7 cellular contexts compared by ENCODE assay signal in the genomic region with DNA sequence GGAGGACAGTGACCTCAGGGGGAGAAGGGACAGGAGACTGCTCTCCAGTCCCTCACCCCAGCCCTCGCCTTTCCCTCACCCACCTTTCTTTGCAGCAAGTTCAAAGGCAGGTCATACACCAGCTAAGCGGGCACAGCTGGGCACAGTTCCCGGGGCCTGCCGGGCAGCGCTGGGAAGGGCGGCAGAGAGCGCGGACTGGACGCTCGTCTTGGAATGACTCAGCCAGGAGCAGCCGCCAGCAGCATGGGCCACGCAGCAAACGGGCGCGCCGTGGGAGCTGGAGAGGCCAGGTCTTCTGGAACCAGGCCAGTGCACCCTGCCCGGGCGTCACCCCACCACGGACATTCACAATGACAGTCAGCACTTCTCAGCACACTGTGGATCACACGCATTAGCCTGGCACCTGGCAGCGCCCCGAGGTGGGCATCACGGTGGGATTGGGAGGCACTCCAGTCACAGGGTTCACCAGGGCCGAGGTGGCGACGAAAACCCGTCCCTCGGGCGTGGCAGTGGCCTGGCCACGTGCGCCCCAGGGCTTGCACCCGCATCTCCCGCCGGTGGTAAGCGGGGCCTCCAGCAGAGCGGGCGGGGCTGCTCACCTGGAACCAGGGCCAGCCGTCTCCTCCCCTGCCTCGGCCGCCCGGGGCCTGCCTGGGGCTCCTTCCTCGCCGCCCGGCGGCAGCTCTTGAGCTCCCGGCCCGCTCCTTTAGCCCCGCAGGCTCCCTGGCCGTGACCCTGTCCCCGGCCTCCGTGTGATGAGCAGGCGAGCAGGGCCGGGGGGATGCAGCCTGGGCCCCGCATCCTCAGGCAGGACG. TPM values are rescaled to one million over a fixed set of nuclear protein-coding genes. Genes with fewer than 3 reads are reported as not detected.
DNase-seq lines count a peak whose midpoint lies in the region; ATAC-seq, FAIRE-seq and TF ChIP-seq lines count a peak whose summit lies in the region.

No MANE protein-coding gene starts in this region.

- ATAC-seq in lung (ENCODE audit: insufficient read depth, low FRiP score) = peak; percentile 83
- no peak for ATAC-seq in GM18873 (IDR thresholded peaks at IDR 0.05; ENCODE audit: low FRiP score, unreplicated experiment)

- H3K79me2 ChIP-seq in OCI-LY1 (ENCODE audit: insufficient read depth, low read length) = no peaks in the 10 kb centered on the region

- H3K4me3 ChIP-seq in GM12864 (ENCODE audit: low read depth, low read length) = peak overlapping the region; percentile 51
- H3K4me3 ChIP-seq in OCI-LY1 (ENCODE audit: low read depth, low read length, poor library complexity, severe bottlenecking) = peak overlapping the region; percentile 54
- peak overlapping the region; percentile 57 to 87 (median 77) for H3K4me3 ChIP-seq in dorsolateral prefrontal cortex
- peak overlapping the region; percentile 26 for H3K4me3 ChIP-seq in lung
- H3K4me3 ChIP-seq in thymus (ENCODE audit: low read length) = peak overlapping the region; percentile 33

- no peaks in the 10 kb centered on the region for H3K36me3 ChIP-seq in OCI-LY1 (ENCODE audit: insufficient read depth, low read length)
- no peaks in the 10 kb centered on the region for H3K36me3 ChIP-seq in lung (ENCODE audit: control insufficient read depth in 2 of 2, insufficient read depth in 2 of 2, low read length in 2 of 2)
- no peaks in the 10 kb centered on the region for H3K36me3 ChIP-seq in thymus (ENCODE audit: control insufficient read depth, insufficient read depth)

- no peak overlapping the region for H2AFZ ChIP-seq in OCI-LY1 (ENCODE audit: low read length)

- H3K9ac ChIP-seq in OCI-LY1 (ENCODE audit: low read length) = peak overlapping the region; percentile 37; the same call in 1 of the 2 replicates

- no peaks in the 10 kb centered on the region for H3K9me3 ChIP-seq in OCI-LY1 (ENCODE audit: low read length)
- H3K9me3 ChIP-seq in lung (ENCODE audit: control insufficient read depth in 2 of 2, insufficient read depth in 1 of 2, low read length in 1 of 2) = no peaks in the 10 kb centered on the region
- no peaks in the 10 kb centered on the region for H3K9me3 ChIP-seq in thymus (ENCODE audit: control insufficient read depth)

- peaks cover 26% of the 10 kb centered on the region for H3K4me1 ChIP-seq in OCI-LY1 (ENCODE audit: insufficient read depth, low read length, severe bottlenecking)
- H3K4me1 ChIP-seq in lung (ENCODE audit: control insufficient read depth in 2 of 2, insufficient read depth in 2 of 2, low read length in 2 of 2) = peaks cover 0 to 2% of the 10 kb centered on the region in 2 donors
- H3K4me1 ChIP-seq in thymus (ENCODE audit: control insufficient read depth, insufficient read depth, low read length) = no peaks in the 10 kb centered on the region

- no peaks in the 10 kb centered on the region for H3F3A ChIP-seq in OCI-LY1 (ENCODE audit: insufficient read depth, low read length)

- peak; percentile 27; the same call in 1 of the 2 replicates for TF ChIP-seq POLR2A in H54 (IDR thresholded peaks at IDR 0.05; ENCODE audit: low read depth, low read length)

- no peaks in the 10 kb centered on the region for H3K9me2 ChIP-seq in OCI-LY1 (ENCODE audit: low read depth, low read length)

- DNase-seq in GM12864 (ENCODE audit: low read depth) = no peak
- peak; percentile 83 for DNase-seq in H54 (ENCODE audit: insufficient read length, low spot score)
- peak; percentile 46 to 89 (median 74) for DNase-seq in dorsolateral prefrontal cortex
- peak; percentile 66 for DNase-seq in lung (ENCODE audit: low spot score)

- no peaks in the 10 kb centered on the region for H3K27me3 ChIP-seq in OCI-LY1 (ENCODE audit: insufficient read depth, low read length)
- H3K27me3 ChIP-seq in dorsolateral prefrontal cortex = no peaks in the 10 kb centered on the region
- H3K27me3 ChIP-seq in lung (ENCODE audit: control insufficient read depth, insufficient read depth) = no peaks in the 10 kb centered on the region
- no peaks in the 10 kb centered on the region for H3K27me3 ChIP-seq in thymus (ENCODE audit: control insufficient read depth, insufficient read depth)

- WGBS in lung, 2 donors = 11 to 29% methylated on average over 47 to 55 of the region's 55 CpGs
- WGBS in thymus = 35% methylated on average over 55 of the region's 55 CpGs

- intact Hi-C loops in dorsolateral prefrontal cortex (cut with DNase I) = loop anchor here (1.0 to 10.0 kb wide), 9 partner anchors 48 to 862 kb away; partner anchors contain the start of gene ARHGAP22 (in 1 of the 2)

- TF ChIP-seq CTCF in GM12864 (IDR thresholded peaks at IDR 0.05; ENCODE audit: low read depth, low read length, missing control alignments) (no peak), OCI-LY1 (IDR thresholded peaks at IDR 0.05; ENCODE audit: low read length) (no peak), dorsolateral prefrontal cortex (IDR thresholded peaks at IDR 0.05 in 54 of 56, conservative IDR thresholded peaks at IDR 0.05 in 2 of 56; ENCODE audit: low read depth in 1 of 56, partially characterized antibody in 56 of 56) (peak in 4 of 56 donors; percentile 5 to 25 (median 8)), lung (IDR thresholded peaks at IDR 0.05; ENCODE audit: control extremely low read depth, extremely low read depth) (no peak)

- no peak for FAIRE-seq in H54 (lab: Jason Lieb, UNC)

- peak overlapping the region; percentile 61 for H3K4me2 ChIP-seq in OCI-LY1 (ENCODE audit: low read length)

- H3K27ac ChIP-seq in OCI-LY1 (ENCODE audit: low read depth, low read length, poor library complexity, severe bottlenecking) (no peak overlapping the region), dorsolateral prefrontal cortex (peak overlapping the region in 55 of 59 donors; percentile 3 to 87 (median 69)), lung (ENCODE audit: low read depth in 1 of 2, low read length in 1 of 2) (peak overlapping the region; percentile 52 to 72), thymus (ENCODE audit: low read depth) (no peak overlapping the region)

- H4K20me1 ChIP-seq in OCI-LY1 (ENCODE audit: insufficient read depth, low read length) = no peaks in the 10 kb centered on the region

RNA-seq across cellular contexts. Expression of gene WDFY4, which starts 29.0 kb away (rescaled TPM):
- total RNA-seq in dorsolateral prefrontal cortex (10 to 100 TPM in 5 of 120 experiments, 1 to 10 TPM in 115; 1.5 to 12.2 (median 4.6) TPM), lung (10 to 100 TPM; 11.9 to 26.9 TPM)
- polyA plus RNA-seq in lung (10 to 100 TPM in 1 of 2 donors, 1 to 10 TPM in 1; 4.6 to 15.1 TPM), thymus (13.0 TPM)

RNA-seq across cellular contexts. Expression of gene ARHGAP22, which starts 50.8 kb away (rescaled TPM):
- total RNA-seq in dorsolateral prefrontal cortex = 100 to 1,000 TPM in 1 of 120 experiments, 10 to 100 TPM in 119; 17.5 to 100 (median 34.4) TPM
- total RNA-seq in lung = 1 to 10 TPM; 4.9 to 6.9 TPM
- 1 to 10 TPM; 3.2 to 3.3 TPM for polyA plus RNA-seq in lung
- 5.5 TPM for polyA plus RNA-seq in thymus

Comparison
In these comparisons a context has a peak if more than half of its experiments do, and no peak if none do; other contexts are left out.
1. H3K4me3 ChIP-seq: peak in every context shown above with its lines; median percentile 77 in dorsolateral prefrontal cortex; 54 in OCI-LY1; 51 in GM12864; 33 in thymus; 26 in lung.
2. H3K27ac ChIP-seq: peak in dorsolateral prefrontal cortex (55 of 59) and lung (2 of 2); none in OCI-LY1 (single experiment) and thymus (single experiment).